16 cellular contexts compared by ENCODE assay signal in genomic region chr13:90302113-90302512, GRCh38.
DNase-seq lines count a peak whose midpoint lies in the region; ATAC-seq and TF ChIP-seq lines count a peak whose summit lies in the region.
"Had no signal": no experiment of that assay in that cellular context is flagged by ENCODE, and none has a peak within 500 bp of the region (broad histone marks: within the 10 kb centered on the region; RNA-seq: fewer than 3 reads in every experiment).

No MANE protein-coding gene starts in this region.

- TF ChIP-seq CTCF in fibroblast of mammary gland (conservative IDR thresholded peaks at IDR 0.05; ENCODE audit: control insufficient read depth, insufficient read depth, low read depth, low read length) (no peak), retinal pigment epithelial cell (conservative IDR thresholded peaks at IDR 0.05; ENCODE audit: low read depth, low read length) (no peak)

- DNase-seq in GM04504 (ENCODE audit: low read depth), result peak; percentile 32
- peak; percentile 81 for DNase-seq in SK-MEL-5 (ENCODE audit: low read depth, low spot score)
- peak; percentile 55 for DNase-seq in fibroblast of mammary gland (ENCODE audit: low read depth)
- DNase-seq in retinal pigment epithelial cell (ENCODE audit: low read depth), result peak; percentile 25
- no peak for DNase-seq in T-helper 1 cell
- DNase-seq: activated naive CD4-positive, alpha-beta T cell treated with Interleukin-2 at 50 U/mL for 16 hours; central memory CD4-positive, alpha-beta T cell; GF-D8; left colon; naive B cell; NCI-H345; stimulated activated CD4-positive, alpha-beta T cell treated with anti-CD3 and anti-CD28 coated beads, Interleukin-2, amount 100 ng/mL, for 24 hours; tibial artery had no signal

- in situ Hi-C loops in SK-MEL-5 (cut with HindIII; ENCODE audit: low pct_unique_long_range_greater_than_20kb, low sequenced_read_pairs), result no loop called here

- H3K4me3 ChIP-seq in fibroblast of mammary gland (ENCODE audit: control insufficient read depth, low read depth, low read length) (no peak overlapping the region), retinal pigment epithelial cell (ENCODE audit: low read length) (no peak overlapping the region)
- H3K4me3 ChIP-seq: hepatocyte, tibial artery had no signal

- ATAC-seq in GM19467 (IDR thresholded peaks at IDR 0.05; ENCODE audit: unreplicated experiment) (no peak), GM18873 (IDR thresholded peaks at IDR 0.05; ENCODE audit: low FRiP score, unreplicated experiment) (no peak)
- ATAC-seq: left colon had no signal

Comparison
In these comparisons a context has a peak if more than half of its experiments do, and no peak if none do; other contexts are left out.
1. DNase-seq: peak in GM04504 (single experiment), SK-MEL-5 (single experiment), fibroblast of mammary gland (single experiment) and retinal pigment epithelial cell (single experiment); none in T-helper 1 cell (0 of 5).